ENCODE assay signal across 1 cellular context in the genomic region with DNA sequence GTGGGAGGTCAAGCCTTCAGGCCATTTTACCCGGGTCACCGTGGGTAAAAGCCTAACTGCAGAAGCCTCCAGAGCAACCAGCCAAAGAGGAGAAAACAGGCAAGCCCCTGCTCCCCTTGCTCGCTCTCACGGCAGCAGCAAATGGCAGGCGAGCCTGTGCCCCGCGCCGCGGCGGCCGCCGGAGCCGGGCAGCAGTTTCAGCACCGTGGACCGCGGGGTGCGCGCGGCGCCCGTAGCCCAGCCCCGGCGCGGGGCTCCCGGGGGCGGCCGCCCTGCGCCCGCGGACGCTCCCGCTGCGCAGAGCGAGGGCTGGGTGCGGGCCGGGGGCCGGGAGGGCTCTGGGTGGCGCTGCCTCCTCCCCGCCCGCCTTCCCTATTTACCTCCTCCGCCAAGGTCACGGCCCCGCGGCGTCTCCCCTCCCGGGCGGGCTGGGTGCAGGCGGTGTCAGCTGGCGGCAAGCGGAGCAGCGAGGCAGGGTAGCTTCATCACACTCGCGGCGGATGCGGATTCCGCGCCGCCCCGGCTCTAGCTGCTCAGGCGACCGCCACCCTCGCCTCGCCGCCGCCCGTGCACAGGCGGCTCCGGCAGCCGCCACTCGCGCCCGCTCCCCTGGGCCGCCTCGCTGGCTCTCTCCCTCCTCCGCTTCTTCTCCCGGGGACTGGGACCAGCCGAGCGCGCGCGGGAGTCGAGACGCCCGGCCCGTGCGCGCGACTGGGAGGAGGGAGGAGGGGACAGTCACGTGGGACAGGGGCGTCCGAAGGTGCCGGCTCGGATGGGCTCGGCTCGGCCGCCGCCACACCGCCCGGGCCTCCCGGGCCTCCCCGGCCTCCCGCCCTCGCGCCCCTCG.
TF ChIP-seq lines count a peak whose summit lies in the region.

A gene (minus strand): TSS at position 687 of the 847 bp plus-strand sequence.

TF ChIP-seq in GM12878, 131 proteins besides CTCF, POLR2A, EP300 and RAD21 (continued from another document):
- TF ChIP-seq, protein P1, sequence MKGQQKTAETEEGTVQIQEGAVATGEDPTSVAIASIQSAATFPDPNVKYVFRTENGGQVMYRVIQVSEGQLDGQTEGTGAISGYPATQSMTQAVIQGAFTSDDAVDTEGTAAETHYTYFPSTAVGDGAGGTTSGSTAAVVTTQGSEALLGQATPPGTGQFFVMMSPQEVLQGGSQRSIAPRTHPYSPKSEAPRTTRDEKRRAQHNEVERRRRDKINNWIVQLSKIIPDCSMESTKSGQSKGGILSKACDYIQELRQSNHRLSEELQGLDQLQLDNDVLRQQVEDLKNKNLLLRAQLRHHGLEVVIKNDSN (IDR thresholded peaks at IDR 0.05; ENCODE audit: borderline replicate concordance, extremely low read length, insufficient read depth, low read depth, low read length) = peak; percentile 52
